In the genomic region with DNA sequence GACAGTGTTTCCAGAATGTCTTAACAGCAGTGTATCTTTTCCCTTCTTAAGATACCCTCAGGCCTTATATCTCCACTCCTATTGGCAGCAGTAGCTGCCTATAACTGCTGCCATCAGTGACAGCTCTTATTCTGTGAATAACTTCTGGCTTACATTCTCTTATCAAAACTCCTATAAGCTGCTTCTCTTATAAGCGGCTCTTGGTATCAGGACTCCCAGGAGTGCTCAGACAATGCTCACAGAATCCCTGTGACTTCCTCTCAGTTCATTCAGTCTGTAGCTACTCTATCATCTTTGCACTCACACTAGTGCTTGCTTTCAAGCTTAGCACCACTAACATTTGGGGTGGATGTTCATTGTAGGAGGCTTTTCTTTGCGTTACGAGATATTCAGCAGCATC, we compare ENCODE assay signal across 31 cellular contexts.
"Had no signal": no experiment of that assay in that cellular context is flagged by ENCODE, and none has a peak within 500 bp of the region (broad histone marks: within the 10 kb centered on the region; RNA-seq: fewer than 3 reads in every experiment).

No MANE protein-coding gene starts in this region.

- H3K9me3 ChIP-seq: adrenal gland, body of pancreas, heart left ventricle had no signal

- DNase-seq: activated CD4-positive, alpha-beta memory T cell treated with anti-CD3 and anti-CD28 coated beads for 36 hours; activated CD4-positive, alpha-beta T cell treated with anti-CD3 and anti-CD28 coated beads for 36 hours; activated CD4-positive, alpha-beta T cell treated with anti-CD3 and anti-CD28 coated beads, Interleukin-2, amount 10 ng/mL, durations not matched to agents 24 days and 14 days; activated CD4-positive, CD25-positive, alpha-beta regulatory T cell; activated CD4-positive, CD25-positive, alpha-beta regulatory T cell treated with anti-CD3 and anti-CD28 coated beads, Interleukin-2, amount 50 U/mL, for 72 hours; activated CD8-positive, alpha-beta memory T cell treated with anti-CD3 and anti-CD28 coated beads, Interleukin-2, amount 10 ng/mL, durations not matched to agents 7 days and 5 days; activated CD8-positive, alpha-beta memory T cell treated with anti-CD3 and anti-CD28 coated beads, Interleukin-2, amount 50 U/mL, for 4 hours; activated CD8-positive, alpha-beta T cell treated with anti-CD3 and anti-CD28 coated beads, Interleukin-2, amount 10 ng/mL, durations not matched to agents 7 days and 5 days; activated effector memory CD4-positive, alpha-beta T cell treated with anti-CD3 and anti-CD28 coated beads, Interleukin-2, amount 50 U/mL, for 16 hours; activated naive CD8-positive, alpha-beta T cell treated with anti-CD3 and anti-CD28 coated beads for 36 hours; activated naive CD8-positive, alpha-beta T cell treated with anti-CD3 and anti-CD28 coated beads, Interleukin-2, amount 50 U/mL, for 24 hours; activated T-cell treated with anti-CD3 and anti-CD28 coated beads, Interleukin-2, amount 50 U/mL, for 1 hour; activated T-cell treated with anti-CD3 and anti-CD28 coated beads, Interleukin-2, amount 50 U/mL, for 48 hours; adrenal gland; amygdala; aorta; body of pancreas; caudate nucleus; cortex of kidney; dermis blood vessel endothelial cell; effector CD4-positive, alpha-beta T cell; effector memory CD8-positive, alpha-beta T cell; foreskin fibroblast; glutamatergic neuron; heart left ventricle; T-helper 2 cell had no signal

- H3K27me3 ChIP-seq: adrenal gland, body of pancreas, heart left ventricle had no signal

- H3K36me3 Mint-ChIP-seq: activated CD4-positive, alpha-beta memory T cell treated with anti-CD3 and anti-CD28 coated beads for 36 hours; activated CD8-positive, alpha-beta memory T cell treated with anti-CD3 and anti-CD28 coated beads, Interleukin-2, amount 10 ng/mL, durations not matched to agents 7 days and 5 days; activated naive CD4-positive, alpha-beta T cell treated with anti-CD3 and anti-CD28 coated beads, Interleukin-2, amount 50 U/mL, for 24 hours; activated naive CD8-positive, alpha-beta T cell treated with anti-CD3 and anti-CD28 coated beads for 36 hours had no signal

- H3K4me3 ChIP-seq: adrenal gland, body of pancreas, heart left ventricle had no signal

- H3K36me3 ChIP-seq: adrenal gland, heart left ventricle had no signal

- H3K27ac ChIP-seq: adrenal gland, body of pancreas, heart left ventricle had no signal

- H3K4me3 Mint-ChIP-seq: activated CD4-positive, alpha-beta memory T cell treated with anti-CD3 and anti-CD28 coated beads for 36 hours; activated CD4-positive, alpha-beta T cell treated with anti-CD3 and anti-CD28 coated beads for 36 hours; activated CD4-positive, alpha-beta T cell treated with anti-CD3 and anti-CD28 coated beads, Interleukin-2, amount 10 ng/mL, durations not matched to agents 24 days and 14 days; activated CD8-positive, alpha-beta memory T cell treated with anti-CD3 and anti-CD28 coated beads, Interleukin-2, amount 10 ng/mL, durations not matched to agents 7 days and 5 days; activated CD8-positive, alpha-beta T cell treated with anti-CD3 and anti-CD28 coated beads, Interleukin-2, amount 10 ng/mL, durations not matched to agents 7 days and 5 days; activated naive CD4-positive, alpha-beta T cell treated with anti-CD3 and anti-CD28 coated beads for 36 hours; activated naive CD4-positive, alpha-beta T cell treated with anti-CD3 and anti-CD28 coated beads, Interleukin-2, amount 50 U/mL, for 24 hours; activated naive CD8-positive, alpha-beta T cell treated with anti-CD3 and anti-CD28 coated beads for 36 hours; activated naive CD8-positive, alpha-beta T cell treated with anti-CD3 and anti-CD28 coated beads, Interleukin-2, amount 50 U/mL, for 24 hours; activated T-helper 1 cell treated with anti-CD3 and anti-CD28 coated beads, Interleukin-12 subunit alpha, Interleukin-12 subunit beta, Interleukin-2, Interleukin-4 antibody, amounts not matched to agents 30 ng/mL and 10 ng/mL and 1 ng/mL, durations not matched to agents 14 hours and 24 hours and 36 hours; effector memory CD8-positive, alpha-beta T cell had no signal

- H3K27me3 Mint-ChIP-seq: activated CD4-positive, alpha-beta memory T cell treated with anti-CD3 and anti-CD28 coated beads for 36 hours; activated CD4-positive, alpha-beta T cell treated with anti-CD3 and anti-CD28 coated beads for 36 hours; activated CD4-positive, alpha-beta T cell treated with anti-CD3 and anti-CD28 coated beads, Interleukin-2, amount 10 ng/mL, durations not matched to agents 24 days and 14 days; activated CD8-positive, alpha-beta memory T cell treated with anti-CD3 and anti-CD28 coated beads, Interleukin-2, amount 10 ng/mL, durations not matched to agents 7 days and 5 days; activated naive CD4-positive, alpha-beta T cell treated with anti-CD3 and anti-CD28 coated beads, Interleukin-2, amount 50 U/mL, for 24 hours; activated naive CD8-positive, alpha-beta T cell treated with anti-CD3 and anti-CD28 coated beads for 36 hours; activated naive CD8-positive, alpha-beta T cell treated with anti-CD3 and anti-CD28 coated beads, Interleukin-2, amount 50 U/mL, for 24 hours; effector memory CD8-positive, alpha-beta T cell had no signal

- H3K27ac Mint-ChIP-seq: activated CD4-positive, alpha-beta memory T cell treated with anti-CD3 and anti-CD28 coated beads for 36 hours; activated CD4-positive, alpha-beta T cell treated with anti-CD3 and anti-CD28 coated beads for 36 hours; activated CD4-positive, alpha-beta T cell treated with anti-CD3 and anti-CD28 coated beads, Interleukin-2, amount 10 ng/mL, durations not matched to agents 24 days and 14 days; activated CD8-positive, alpha-beta memory T cell treated with anti-CD3 and anti-CD28 coated beads, Interleukin-2, amount 10 ng/mL, durations not matched to agents 7 days and 5 days; activated CD8-positive, alpha-beta T cell treated with anti-CD3 and anti-CD28 coated beads, Interleukin-2, amount 10 ng/mL, durations not matched to agents 7 days and 5 days; activated naive CD4-positive, alpha-beta T cell treated with anti-CD3 and anti-CD28 coated beads for 36 hours; activated naive CD4-positive, alpha-beta T cell treated with anti-CD3 and anti-CD28 coated beads, Interleukin-2, amount 50 U/mL, for 24 hours; activated naive CD8-positive, alpha-beta T cell treated with anti-CD3 and anti-CD28 coated beads for 36 hours; activated naive CD8-positive, alpha-beta T cell treated with anti-CD3 and anti-CD28 coated beads, Interleukin-2, amount 50 U/mL, for 24 hours; activated T-helper 1 cell treated with anti-CD3 and anti-CD28 coated beads, Interleukin-12 subunit alpha, Interleukin-12 subunit beta, Interleukin-2, Interleukin-4 antibody, amounts not matched to agents 30 ng/mL and 10 ng/mL and 1 ng/mL, durations not matched to agents 14 hours and 24 hours and 36 hours; activated T-helper 2 cell treated with anti-CD3 and anti-CD28 coated beads, Interferon-gamma antibody, Interleukin-2, Interleukin-4, amounts not matched to agents 10 μg/mL and 5 μg/mL and 100 μg/mL, durations not matched to agents 14 hours and 24 hours and 36 hours; effector memory CD8-positive, alpha-beta T cell had no signal

- H3K4me1 Mint-ChIP-seq: activated CD4-positive, alpha-beta T cell treated with anti-CD3 and anti-CD28 coated beads for 36 hours; activated CD4-positive, alpha-beta T cell treated with anti-CD3 and anti-CD28 coated beads, Interleukin-2, amount 10 ng/mL, durations not matched to agents 24 days and 14 days; activated CD8-positive, alpha-beta memory T cell treated with anti-CD3 and anti-CD28 coated beads, Interleukin-2, amount 10 ng/mL, durations not matched to agents 7 days and 5 days; activated naive CD4-positive, alpha-beta T cell treated with anti-CD3 and anti-CD28 coated beads, Interleukin-2, amount 50 U/mL, for 24 hours; activated naive CD8-positive, alpha-beta T cell treated with anti-CD3 and anti-CD28 coated beads for 36 hours; activated naive CD8-positive, alpha-beta T cell treated with anti-CD3 and anti-CD28 coated beads, Interleukin-2, amount 50 U/mL, for 24 hours had no signal

- H3K4me1 ChIP-seq: adrenal gland, body of pancreas, heart left ventricle had no signal

- ATAC-seq: activated CD4-positive, alpha-beta T cell treated with anti-CD3 and anti-CD28 coated beads for 36 hours; activated CD8-positive, alpha-beta memory T cell treated with anti-CD3 and anti-CD28 coated beads, Interleukin-2, amount 10 ng/mL, durations not matched to agents 7 days and 5 days; activated CD8-positive, alpha-beta T cell treated with anti-CD3 and anti-CD28 coated beads, Interleukin-2, amount 10 ng/mL, durations not matched to agents 7 days and 5 days; activated naive CD8-positive, alpha-beta T cell treated with anti-CD3 and anti-CD28 coated beads, Interleukin-2, amount 50 U/mL, for 24 hours; body of pancreas; effector memory CD8-positive, alpha-beta T cell; esophagus mucosa; heart left ventricle had no signal
